Comparison of ENCODE assay signal across 8 cellular contexts in genomic region chr19:49391581-49392399, GRCh38. TPM values are rescaled to one million over a fixed set of nuclear protein-coding genes. Genes with fewer than 3 reads are reported as not detected.
A peak's percentile ranks its signal among the peaks of the same experiment; 100 is the strongest.
DNase-seq lines count a peak whose midpoint lies in the region; ATAC-seq, FAIRE-seq and TF ChIP-seq lines count a peak whose summit lies in the region.

No MANE protein-coding gene starts in this region.

- DNase-seq in GM10266 (ENCODE audit: extremely low spot score) (peak; percentile 85), M059J (ENCODE audit: low read depth) (peak; percentile 79), SJCRH30 (peak; percentile 73 to 87), frontal cortex (ENCODE audit: low spot score in 2 of 2) (peak; percentile 62 to 82), osteocyte (ENCODE audit: extremely low spot score, unreplicated experiment) (peak; percentile 90), tibial artery (peak; percentile 68 to 81)
- peak; percentile 92 for DNase-seq in activated effector memory CD4-positive, alpha-beta T cell treated with anti-CD3 and anti-CD28 coated beads, Interleukin-2, amount 50 U/mL, for 16 hours

- intact Hi-C loops in tibial artery (cut with DNase I; ENCODE audit: low total_unique reads) = loop anchor here (2.0 kb wide), 1 partner anchor 51 kb away; no protein-coding TSS in a partner anchor

- H3K9me3 ChIP-seq in SJCRH30 (replicated peaks) = no peaks in the 10 kb centered on the region
- no peaks in the 10 kb centered on the region for H3K9me3 ChIP-seq in tibial artery

- H3K27me3 ChIP-seq in SJCRH30 (peaks cover 11% of the 10 kb centered on the region), tibial artery (peaks cover 0 to 62% of the 10 kb centered on the region in 2 donors)

- H3K4me3 ChIP-seq in SJCRH30 (no peak overlapping the region), tibial artery (no peak overlapping the region)

- no peak for ATAC-seq in HG02763 (IDR thresholded peaks at IDR 0.05; ENCODE audit: unreplicated experiment)

- H3K4me1 Mint-ChIP-seq in osteocyte (ENCODE audit: unreplicated experiment) = peaks cover 2% of the 10 kb centered on the region

- H3K36me3 ChIP-seq in SJCRH30 (no peaks in the 10 kb centered on the region), tibial artery (no peaks in the 10 kb centered on the region)

- no peak overlapping the region for H3K27ac Mint-ChIP-seq in osteocyte (ENCODE audit: unreplicated experiment)

- H3K36me3 Mint-ChIP-seq in osteocyte (ENCODE audit: unreplicated experiment) = no peaks in the 10 kb centered on the region

- H3K9me3 Mint-ChIP-seq in osteocyte (ENCODE audit: unreplicated experiment) = no peaks in the 10 kb centered on the region

- H3K27ac ChIP-seq in SJCRH30 (no peak overlapping the region), tibial artery (no peak overlapping the region)

- H3K4me1 ChIP-seq in SJCRH30 (no peaks in the 10 kb centered on the region), tibial artery (no peaks in the 10 kb centered on the region)

- peak; percentile 94 for TF ChIP-seq CTCF in GM10266 (IDR thresholded peaks at IDR 0.05; ENCODE audit: control insufficient read depth, insufficient read depth, low read depth, missing control alignments)
- peak; percentile 91 for TF ChIP-seq CTCF in osteocyte (IDR thresholded peaks at IDR 0.05)
- TF ChIP-seq CTCF in tibial artery (IDR thresholded peaks at IDR 0.05) = peak; percentile 73

- no peak for FAIRE-seq in frontal cortex (lab: Jason Lieb, UNC)

- H3K4me3 Mint-ChIP-seq in osteocyte (ENCODE audit: unreplicated experiment) = no peak overlapping the region

- H3K27me3 Mint-ChIP-seq in osteocyte (ENCODE audit: unreplicated experiment) = peaks cover 12% of the 10 kb centered on the region

RNA-seq across cellular contexts. Expression of gene KASH5, which starts 3.7 kb away (rescaled TPM):
- not detected in 2 replicates for total RNA-seq in M059J (2014; rRNA removed; shearing (Covaris generic))
- not detected in 2 replicates for total RNA-seq in SJCRH30 (2014; rRNA removed; shearing (Covaris generic))
- not detected for total RNA-seq in frontal cortex
- total RNA-seq in osteocyte = not detected in 2 replicates

RNA-seq across cellular contexts. Expression of gene DKKL1, which starts 28.1 kb away (rescaled TPM):
- not detected in 2 replicates for total RNA-seq in M059J (2014; rRNA removed; shearing (Covaris generic))
- 0.13 and 0.24 TPM in 2 replicates for total RNA-seq in SJCRH30 (2014; rRNA removed; shearing (Covaris generic))
- total RNA-seq in frontal cortex = 1.2 TPM
- 1.6 and 4.4 TPM in 2 replicates for total RNA-seq in osteocyte

RNA-seq across cellular contexts. Expression of gene TEAD2, which starts 29.6 kb away (rescaled TPM):
- 17.4 and 20.3 TPM in 2 replicates for total RNA-seq in M059J (2014; rRNA removed; shearing (Covaris generic))
- 72.1 and 72.3 TPM in 2 replicates for total RNA-seq in SJCRH30 (2014; rRNA removed; shearing (Covaris generic))
- 5.3 TPM for total RNA-seq in frontal cortex
- total RNA-seq in osteocyte = 93.8 and 98.0 TPM in 2 replicates

RNA-seq across cellular contexts. Expression of gene PTH2, which starts 31.5 kb away (rescaled TPM):
- total RNA-seq in M059J (2014; rRNA removed; shearing (Covaris generic)) = not detected in 2 replicates
- not detected in 2 replicates for total RNA-seq in SJCRH30 (2014; rRNA removed; shearing (Covaris generic))
- not detected for total RNA-seq in frontal cortex
- total RNA-seq in osteocyte = not detected in 2 replicates

RNA-seq across cellular contexts. Expression of gene GFY, which starts 33.4 kb away (rescaled TPM):
- total RNA-seq in M059J (2014; rRNA removed; shearing (Covaris generic)) = not detected in 2 replicates
- total RNA-seq in SJCRH30 (2014; rRNA removed; shearing (Covaris generic)) = not detected in 2 replicates
- total RNA-seq in frontal cortex = not detected
- total RNA-seq in osteocyte = not detected in 2 replicates
